12 cellular contexts compared by ENCODE assay signal in genomic region chr15:96360581-96361308, GRCh38. TPM values are rescaled to one million over a fixed set of nuclear protein-coding genes. Genes with fewer than 3 reads are reported as not detected.
DNase-seq lines count a peak whose midpoint lies in the region; ATAC-seq and TF ChIP-seq lines count a peak whose summit lies in the region.
"Had no signal": no experiment of that assay in that cellular context is flagged by ENCODE, and none has a peak within 500 bp of the region (broad histone marks: within the 10 kb centered on the region; RNA-seq: fewer than 3 reads in every experiment).

No MANE protein-coding gene starts in this region.

- intact Hi-C loops in ascending aorta (cut with DNase I) = loop anchor here (10.0 kb wide), 1 partner anchor 224 kb away; no protein-coding TSS in a partner anchor
- intact Hi-C loops in sciatic nerve (cut with DNase I) = loop anchor here (10.0 kb wide), 1 partner anchor 344 kb away; no protein-coding TSS in a partner anchor

- H3K36me3 Mint-ChIP-seq in GM23338 (ENCODE audit: low read depth) = no peaks in the 10 kb centered on the region

- peak overlapping the region; percentile 80 for H3K4me2 ChIP-seq in GM23338

- H3K9me3 ChIP-seq in ascending aorta (no peaks in the 10 kb centered on the region), iPS-15b (ENCODE audit: control insufficient read depth, insufficient read depth, low read length) (no peaks in the 10 kb centered on the region)
- H3K9me3 ChIP-seq: pancreas had no signal

- H3K27ac Mint-ChIP-seq in GM23338 = no peak overlapping the region

- H3K4me3 Mint-ChIP-seq in GM23338 = peak overlapping the region; percentile 65

- no peak overlapping the region for H3K9ac ChIP-seq in iPS-15b (ENCODE audit: low read depth, low read length)

- H3K27me3 Mint-ChIP-seq in GM23338 (ENCODE audit: insufficient read depth, low read depth, poor library complexity) = no peaks in the 10 kb centered on the region

- DNase-seq in GM23338 (ENCODE audit: low spot score) (peak; percentile 84), ascending aorta (ENCODE audit: low spot score in 2 of 2) (no peak), sciatic nerve (ENCODE audit: low spot score) (peak; percentile 75), midbrain (lab: John Stamatoyannopoulos, UW) (no peak), CD1c-positive myeloid dendritic cell (ENCODE audit: extremely low spot score) (no peak), ACHN (no peak), inferior parietal cortex (ENCODE audit: extremely low spot score) (no peak)
- DNase-seq: activated effector memory CD4-positive, alpha-beta T cell treated with Interleukin-2 at 50 U/mL for 16 hours; DMS79 treated with DMSO at 0.1 percent for 48 hours; NCI-H774; pancreas had no signal

- peaks cover 19% of the 10 kb centered on the region for H3F3A ChIP-seq in GM23338 (replicated peaks; ENCODE audit: low read depth)

- no peak overlapping the region for H2AFZ ChIP-seq in GM23338

- ATAC-seq in GM23338 = peak; percentile 10
- peak; percentile 41 for ATAC-seq in sciatic nerve

- H3K27ac ChIP-seq in GM23338 (ENCODE audit: low read depth) (no peak overlapping the region), ascending aorta (no peak overlapping the region)

- H3K9me2 ChIP-seq in GM23338 (ENCODE audit: insufficient read depth) = no peaks in the 10 kb centered on the region

- peaks cover 35% of the 10 kb centered on the region for H4K20me1 ChIP-seq in GM23338 (replicated peaks; ENCODE audit: insufficient read depth)

- H3K27me3 ChIP-seq in GM23338 (ENCODE audit: insufficient read depth) = peaks cover 100% of the 10 kb centered on the region
- H3K27me3 ChIP-seq in ascending aorta = peaks cover 8% of the 10 kb centered on the region
- H3K27me3 ChIP-seq in iPS-15b (ENCODE audit: control insufficient read depth, insufficient read depth, low read length) = peaks cover 97% of the 10 kb centered on the region

- H3K79me2 ChIP-seq in GM23338 (replicated peaks; ENCODE audit: insufficient read depth) = no peaks in the 10 kb centered on the region

- H3K9me3 Mint-ChIP-seq in GM23338 = no peaks in the 10 kb centered on the region; the same call in 1 of the 3 replicates

- H3K4me3 ChIP-seq in GM23338 (peak overlapping the region; percentile 52), ascending aorta (peak overlapping the region; percentile 52 to 62), iPS-15b (ENCODE audit: low read depth, low read length) (peak overlapping the region; percentile 48)

- peaks cover 36% of the 10 kb centered on the region for H3K4me1 ChIP-seq in GM23338 (ENCODE audit: insufficient read depth)
- H3K4me1 ChIP-seq in ascending aorta = peaks cover 0 to 12% of the 10 kb centered on the region in 2 donors
- peaks cover 7% of the 10 kb centered on the region for H3K4me1 ChIP-seq in iPS-15b (ENCODE audit: control insufficient read depth, insufficient read depth, low read length)
- H3K4me1 ChIP-seq: pancreas had no signal

- H3K4me1 Mint-ChIP-seq in GM23338 = peaks cover 57% of the 10 kb centered on the region

- H3K36me3 ChIP-seq in GM23338 (ENCODE audit: insufficient read depth) = no peaks in the 10 kb centered on the region
- no peaks in the 10 kb centered on the region for H3K36me3 ChIP-seq in ascending aorta
- H3K36me3 ChIP-seq in iPS-15b (ENCODE audit: control insufficient read depth, insufficient read depth, low read length) = no peaks in the 10 kb centered on the region
- H3K36me3 ChIP-seq: pancreas had no signal

- TF ChIP-seq CTCF in GM23338 (conservative IDR thresholded peaks at IDR 0.05; ENCODE audit: low read depth in 2 of 2) = no peak
- no peak for TF ChIP-seq CTCF in ascending aorta (IDR thresholded peaks at IDR 0.05)

- in situ Hi-C loops in ACHN (cut with HindIII; ENCODE audit: low pct_ligation_motif_present, low pct_unique_long_range_greater_than_20kb, low sequenced_read_pairs) = no loop called here

TF ChIP-seq in GM23338, 12 proteins besides CTCF, POLR2A, EP300 and RAD21:
- no peak for TF ChIP-seq NANOG (IDR thresholded peaks at IDR 0.05; ENCODE audit: borderline replicate concordance)
- no peak for TF ChIP-seq ZNF331 (CRISPR knock-in tag; IDR thresholded peaks at IDR 0.05; ENCODE audit: low read depth)
- peak; percentile 25 for TF ChIP-seq EZH2phosphoT487 (IDR thresholded peaks at IDR 0.05; ENCODE audit: unreplicated experiment)
- TF ChIP-seq CREB1 (CRISPR knock-in tag; IDR thresholded peaks at IDR 0.05; ENCODE audit: low read depth) = peak; percentile 50; the same call in 1 of the 2 replicates
- TF ChIP-seq EZH2 (IDR thresholded peaks at IDR 0.05; ENCODE audit: low read depth, unreplicated experiment) = peak; percentile 84

RNA-seq across cellular contexts. Expression of gene NR2F2, which starts 30.2 kb away (rescaled TPM):
- not detected in 2 replicates for total RNA-seq in GM23338 (2014; rRNA removed; shearing (Covaris generic))
- polyA plus RNA-seq in GM23338 (2016; fragmentation: Nextera tagmentation; extraction: Ambion mirVana) = 0.16 and 0.23 TPM in 2 replicates
- total RNA-seq in ascending aorta (126 TPM), sciatic nerve (242 TPM)

Comparison
In these comparisons a context has a peak if more than half of its experiments do, and no peak if none do; other contexts are left out.
1. DNase-seq: peak in GM23338 (single experiment) and sciatic nerve (single experiment); none in ascending aorta (0 of 2), midbrain (single experiment), CD1c-positive myeloid dendritic cell (single experiment), ACHN (single experiment) and inferior parietal cortex (single experiment).
2. RNA of gene NR2F2, which starts 30.2 kb away (total RNA-seq): 242 TPM in sciatic nerve (single experiment) and 126 TPM in ascending aorta (single experiment); not detected in GM23338; every median in the first group is over 100 times any median in the second.
3. Peak in every context shown above with its lines, with median percentiles within 50 percentile points of each other: H3K4me3 ChIP-seq.